In the genomic region with DNA sequence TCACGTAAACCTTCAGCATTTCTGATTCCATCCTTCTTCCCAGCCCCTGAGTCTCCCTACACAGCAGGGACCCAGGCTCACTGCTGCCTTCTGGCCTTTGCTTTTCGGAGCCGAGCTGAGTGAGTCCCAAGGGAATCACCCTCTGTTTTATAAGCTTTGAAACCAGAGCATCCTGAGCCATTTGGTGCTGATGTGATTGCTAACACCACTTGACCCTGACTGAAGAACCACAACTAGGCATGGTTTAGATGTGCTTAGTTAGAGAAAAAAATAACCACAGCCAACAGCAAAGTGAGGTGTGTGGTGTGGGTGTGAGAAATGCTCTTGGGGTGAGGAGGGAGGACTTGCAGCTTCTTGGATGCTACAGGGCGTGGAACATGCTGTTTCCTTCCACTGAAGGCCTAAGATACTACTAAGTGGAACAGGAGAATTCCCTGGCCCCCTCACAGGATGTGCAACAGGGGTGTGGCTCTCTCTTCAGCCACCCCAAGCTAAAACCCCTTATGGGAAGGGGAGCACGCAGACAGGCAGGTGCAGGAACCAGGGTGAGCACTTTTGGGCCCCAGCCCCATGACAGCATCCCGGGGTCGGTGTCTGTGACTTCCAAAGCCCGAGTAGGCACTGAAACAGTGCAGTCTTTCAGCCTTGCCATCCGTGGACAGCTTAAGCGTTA, we compare ENCODE assay signal across 9 cellular contexts. TPM values are rescaled to one million over a fixed set of nuclear protein-coding genes. Genes with fewer than 3 reads are reported as not detected.
DNase-seq lines count a peak whose midpoint lies in the region; ATAC-seq, FAIRE-seq and TF ChIP-seq lines count a peak whose summit lies in the region.
"Had no signal": no experiment of that assay in that cellular context is flagged by ENCODE, and none has a peak within 500 bp of the region (broad histone marks: within the 10 kb centered on the region; RNA-seq: fewer than 3 reads in every experiment).

Gene TC2N, minus strand, starts transcription at position 221 of the 673 bp plus-strand sequence. CDS start 53,767 bp downstream, outside the sequence.

- no peak for FAIRE-seq in H54 (lab: Jason Lieb, UNC)

- WGBS in esophagus, 2 donors = 85 to 88% methylated on average over 10 of the region's 10 CpGs

- H3K27me3 Mint-ChIP-seq in activated CD4-positive, alpha-beta T cell treated with anti-CD3 and anti-CD28 coated beads for 36 hours = no peaks in the 10 kb centered on the region
- no peaks in the 10 kb centered on the region for H3K27me3 Mint-ChIP-seq in stimulated activated naive CD8-positive, alpha-beta T cell treated with anti-CD3 and anti-CD28 coated beads, Interleukin-15, amount 100 ng/mL, for 72 hours

- no peak for TF ChIP-seq POLR2A in H54 (IDR thresholded peaks at IDR 0.05; ENCODE audit: low read depth, low read length)

- H3K27ac Mint-ChIP-seq in activated CD4-positive, alpha-beta T cell treated with anti-CD3 and anti-CD28 coated beads for 36 hours = peak within 1 kb of the TSS; percentile 97
- peak within 1 kb of the TSS; percentile 88 to 95 for H3K27ac Mint-ChIP-seq in stimulated activated naive CD8-positive, alpha-beta T cell treated with anti-CD3 and anti-CD28 coated beads, Interleukin-15, amount 100 ng/mL, for 72 hours

- DNase-seq in activated CD4-positive, alpha-beta T cell treated with anti-CD3 and anti-CD28 coated beads for 36 hours = peak; percentile 74
- peak; percentile 58 to 76 for DNase-seq in stimulated activated naive CD8-positive, alpha-beta T cell treated with anti-CD3 and anti-CD28 coated beads, Interleukin-15, amount 100 ng/mL, for 72 hours
- DNase-seq in midbrain (lab: John Stamatoyannopoulos, UW) (no peak), ecto neural progenitor cell (ENCODE audit: low spot score) (no peak), H54 (ENCODE audit: insufficient read length, low spot score) (no peak)
- DNase-seq: IMR-90 had no signal

- H3K9me3 Mint-ChIP-seq in activated CD4-positive, alpha-beta T cell treated with anti-CD3 and anti-CD28 coated beads for 36 hours (ENCODE audit: low read depth) = no peaks in the 10 kb centered on the region
- no peaks in the 10 kb centered on the region for H3K9me3 Mint-ChIP-seq in stimulated activated naive CD8-positive, alpha-beta T cell treated with anti-CD3 and anti-CD28 coated beads, Interleukin-15, amount 100 ng/mL, for 72 hours

- peaks cover 92% of the 10 kb centered on the region for H3K4me1 Mint-ChIP-seq in activated CD4-positive, alpha-beta T cell treated with anti-CD3 and anti-CD28 coated beads for 36 hours
- peaks cover 95% of the 10 kb centered on the region for H3K4me1 Mint-ChIP-seq in stimulated activated naive CD8-positive, alpha-beta T cell treated with anti-CD3 and anti-CD28 coated beads, Interleukin-15, amount 100 ng/mL, for 72 hours

- no peaks in the 10 kb centered on the region for H3K9me3 ChIP-seq in esophagus (ENCODE audit: control insufficient read depth in 2 of 2, insufficient read depth in 1 of 2, low read depth in 1 of 2, low read length in 1 of 2)

- intact Hi-C loops in activated CD4-positive, alpha-beta T cell treated with anti-CD3 and anti-CD28 coated beads for 36 hours (cut with DNase I, micrococcal nuclease) = loop anchor here (2.0 to 10.0 kb wide), 6 partner anchors 31 to 803 kb away; partner anchors contain the start of gene RPS6KA5 (in 1 of the 2)

- peaks cover 3% of the 10 kb centered on the region for H3K36me3 Mint-ChIP-seq in activated CD4-positive, alpha-beta T cell treated with anti-CD3 and anti-CD28 coated beads for 36 hours (ENCODE audit: low read depth)

- peaks cover 0 to 4% of the 10 kb centered on the region in 2 donors for H3K4me1 ChIP-seq in esophagus (ENCODE audit: control insufficient read depth in 2 of 2, insufficient read depth in 2 of 2, low read length in 1 of 2)

- peak within 1 kb of the TSS; percentile 16 to 47 for H3K27ac ChIP-seq in esophagus (ENCODE audit: low read depth in 2 of 2, low read length in 1 of 2)

- H3K4me3 Mint-ChIP-seq in activated CD4-positive, alpha-beta T cell treated with anti-CD3 and anti-CD28 coated beads for 36 hours = peak within 1 kb of the TSS; percentile 84
- peak within 1 kb of the TSS; percentile 87 to 97 for H3K4me3 Mint-ChIP-seq in stimulated activated naive CD8-positive, alpha-beta T cell treated with anti-CD3 and anti-CD28 coated beads, Interleukin-15, amount 100 ng/mL, for 72 hours

- POLR2A ChIA-PET in activated CD4-positive, alpha-beta T cell treated with anti-CD3 and anti-CD28 coated beads for 36 hours (lab: Charles Lee) = interaction anchor here (0.6 to 0.7 kb wide), 2 partner anchors 15 to 457 kb away, joined by 3 read pairs; no protein-coding TSS in a partner anchor

- H3K27me3 ChIP-seq in esophagus (ENCODE audit: control insufficient read depth in 1 of 2, insufficient read depth in 2 of 2, low read length in 2 of 2) = no peaks in the 10 kb centered on the region

- H3K36me3 ChIP-seq in esophagus (ENCODE audit: control insufficient read depth in 2 of 2, insufficient read depth in 2 of 2, low read length in 1 of 2) = no peaks in the 10 kb centered on the region

- CTCF ChIA-PET in activated CD4-positive, alpha-beta T cell treated with anti-CD3 and anti-CD28 coated beads for 36 hours (lab: Charles Lee) = interaction anchor here (0.8 to 1.4 kb wide), 3 partner anchors 25 to 44 kb away, joined by 3 to 5 read pairs (median 3); no protein-coding TSS in a partner anchor

- ATAC-seq in HG02610 (IDR thresholded peaks at IDR 0.05; ENCODE audit: unreplicated experiment) (peak; percentile 36), GM18517 (IDR thresholded peaks at IDR 0.05; ENCODE audit: unreplicated experiment) (no peak)
- peak; percentile 54 for ATAC-seq in activated CD4-positive, alpha-beta T cell treated with anti-CD3 and anti-CD28 coated beads for 36 hours
- peak; percentile 81 for ATAC-seq in stimulated activated naive CD8-positive, alpha-beta T cell treated with anti-CD3 and anti-CD28 coated beads, Interleukin-15, amount 100 ng/mL, for 72 hours

- peak within 1 kb of the TSS; percentile 8 to 15 for H3K4me3 ChIP-seq in esophagus (ENCODE audit: low read depth in 1 of 2, low read length in 2 of 2)

RNA-seq across cellular contexts. Expression of gene TC2N, which starts in this region (rescaled TPM):
- total RNA-seq in activated CD4-positive, alpha-beta T cell treated with anti-CD3 and anti-CD28 coated beads for 36 hours = 10 to 100 TPM; 48.8 to 49.3 TPM
- 10 to 100 TPM; 14.9 TPM for polyA plus RNA-seq in esophagus

Comparison
In these comparisons a context has a peak if more than half of its experiments do, and no peak if none do; other contexts are left out.
1. DNase-seq: peak in activated CD4-positive, alpha-beta T cell treated with anti-CD3 and anti-CD28 coated beads for 36 hours (single experiment) and stimulated activated naive CD8-positive, alpha-beta T cell treated with anti-CD3 and anti-CD28 coated beads, Interleukin-15, amount 100 ng/mL, for 72 hours (2 of 2); none in midbrain (single experiment), ecto neural progenitor cell (single experiment) and H54 (single experiment).